In the genomic region with DNA sequence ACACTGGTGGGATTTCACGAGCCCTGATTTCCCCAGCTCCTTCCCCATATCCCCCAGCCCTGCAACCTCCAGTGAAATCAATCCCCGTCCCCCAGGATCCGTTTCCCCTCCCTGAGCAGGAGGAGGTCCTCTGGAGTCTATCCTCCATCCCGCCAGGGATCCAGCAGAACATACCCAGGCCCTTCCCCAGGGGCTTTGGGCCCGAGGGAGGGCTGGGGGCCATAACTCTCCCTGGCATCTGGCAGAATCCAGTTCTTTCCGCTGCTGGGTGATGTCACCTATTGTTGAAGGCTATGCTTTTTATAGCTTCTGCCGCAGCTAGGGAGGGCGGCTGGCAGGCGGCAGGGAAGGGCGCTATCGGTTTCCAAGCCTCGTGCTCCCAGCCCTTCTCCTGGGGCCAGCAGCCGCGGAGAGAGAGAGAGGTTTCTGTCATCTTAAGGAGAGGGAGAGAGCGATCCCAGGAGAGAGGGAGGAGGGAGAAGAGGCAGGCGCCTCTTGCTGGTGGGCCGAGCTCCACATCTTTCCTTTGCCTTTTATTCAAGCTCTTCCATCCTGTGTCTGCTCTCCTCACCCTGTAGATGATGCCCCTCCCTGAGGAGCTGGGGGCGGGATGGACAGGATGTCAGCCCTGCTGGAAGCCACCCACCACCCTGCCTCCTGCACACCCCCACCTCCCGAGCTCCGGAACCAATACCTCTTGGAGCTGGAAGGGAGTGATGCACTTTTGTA, we compare ENCODE assay signal across 9 cellular contexts.
DNase-seq lines count a peak whose midpoint lies in the region; ATAC-seq lines count a peak whose summit lies in the region.
"Had no signal": no experiment of that assay in that cellular context is flagged by ENCODE, and none has a peak within 500 bp of the region (broad histone marks: within the 10 kb centered on the region; RNA-seq: fewer than 3 reads in every experiment).

No MANE protein-coding gene starts in this region.

- peaks cover 0 to 6% of the 10 kb centered on the region in 2 donors for H3K27me3 Mint-ChIP-seq in natural killer cell treated with Interleukin-12 subunit alpha and Interleukin-12 subunit beta and Interleukin-15 and Interleukin-18, amount 100 ng/mL, for 72 hours

- H3K36me3 Mint-ChIP-seq in natural killer cell treated with Interleukin-12 subunit alpha and Interleukin-12 subunit beta and Interleukin-15 and Interleukin-18, amount 100 ng/mL, for 72 hours: no peaks in the 10 kb centered on the region

- no peaks in the 10 kb centered on the region for H3K9me3 Mint-ChIP-seq in natural killer cell treated with Interleukin-12 subunit alpha and Interleukin-12 subunit beta and Interleukin-15 and Interleukin-18, amount 100 ng/mL, for 72 hours
- H3K9me3 Mint-ChIP-seq: central memory CD8-positive, alpha-beta T cell had no signal

- no peak overlapping the region for H3K27ac Mint-ChIP-seq in natural killer cell treated with Interleukin-12 subunit alpha and Interleukin-12 subunit beta and Interleukin-15 and Interleukin-18, amount 100 ng/mL, for 72 hours

- DNase-seq in GM04504 (ENCODE audit: low read depth) (peak; percentile 35), NCI-H82 treated with DMSO at 0.1 percent for 48 hours (lab: John Stamatoyannopoulos, UW; ENCODE audit: unreplicated experiment) (peak; percentile 69), globus pallidus (ENCODE audit: low spot score) (peak; percentile 91), posterior vena cava (ENCODE audit: low spot score) (peak; percentile 92)
- no peak for DNase-seq in activated T-cell treated with anti-CD3 and anti-CD28 coated beads, Interleukin-2, amount 50 U/mL, for 1 hour
- no peak for DNase-seq in stimulated activated CD4-positive, alpha-beta T cell treated with anti-CD3 and anti-CD28 coated beads, Interleukin-15, amount 100 ng/mL, for 24 hours
- no peak for DNase-seq in natural killer cell treated with Interleukin-12 subunit alpha and Interleukin-12 subunit beta and Interleukin-15 and Interleukin-18, amount 100 ng/mL, for 72 hours (ENCODE audit: low spot score)

- intact Hi-C loops in posterior vena cava (cut with DNase I): no loop called here

- ATAC-seq in GM18511 (IDR thresholded peaks at IDR 0.05; ENCODE audit: unreplicated experiment): no peak
- ATAC-seq in natural killer cell treated with Interleukin-12 subunit alpha and Interleukin-12 subunit beta and Interleukin-15 and Interleukin-18, amount 100 ng/mL, for 72 hours: no peak

- no peaks in the 10 kb centered on the region for H3K4me1 Mint-ChIP-seq in natural killer cell treated with Interleukin-12 subunit alpha and Interleukin-12 subunit beta and Interleukin-15 and Interleukin-18, amount 100 ng/mL, for 72 hours (ENCODE audit: low read depth in 2 of 2)
- H3K4me1 Mint-ChIP-seq: central memory CD8-positive, alpha-beta T cell had no signal

- H3K4me3 Mint-ChIP-seq in natural killer cell treated with Interleukin-12 subunit alpha and Interleukin-12 subunit beta and Interleukin-15 and Interleukin-18, amount 100 ng/mL, for 72 hours: no peak overlapping the region
- H3K4me3 Mint-ChIP-seq: central memory CD8-positive, alpha-beta T cell had no signal

Comparison
In these comparisons a context has a peak if more than half of its experiments do, and no peak if none do; other contexts are left out.
1. DNase-seq: peak in GM04504 (single experiment), NCI-H82 treated with DMSO at 0.1 percent for 48 hours (single experiment), globus pallidus (single experiment) and posterior vena cava (single experiment); none in activated T-cell treated with anti-CD3 and anti-CD28 coated beads, Interleukin-2, amount 50 U/mL, for 1 hour (single experiment), stimulated activated CD4-positive, alpha-beta T cell treated with anti-CD3 and anti-CD28 coated beads, Interleukin-15, amount 100 ng/mL, for 24 hours (single experiment) and natural killer cell treated with Interleukin-12 subunit alpha and Interleukin-12 subunit beta and Interleukin-15 and Interleukin-18, amount 100 ng/mL, for 72 hours (single experiment).